In genomic region chr12:78966926-78967325, GRCh38 we compare ENCODE assay signal across 32 cellular contexts.
A peak's percentile ranks its signal among the peaks of the same experiment; 100 is the strongest.
DNase-seq lines count a peak whose midpoint lies in the region; ATAC-seq and TF ChIP-seq lines count a peak whose summit lies in the region.
"Had no signal": no experiment of that assay in that cellular context is flagged by ENCODE, and none has a peak within 500 bp of the region (broad histone marks: within the 10 kb centered on the region; RNA-seq: fewer than 3 reads in every experiment).

No MANE protein-coding gene starts in this region.

- no peaks in the 10 kb centered on the region for H3K36me3 ChIP-seq in neural cell (ENCODE audit: insufficient read depth, low read length)
- H3K36me3 ChIP-seq: BLaER1 had no signal

- no peaks in the 10 kb centered on the region for H3F3A ChIP-seq in neural cell (ENCODE audit: insufficient read depth, low read length, poor library complexity, severe bottlenecking)

- no peaks in the 10 kb centered on the region for H4K20me1 ChIP-seq in neural cell (ENCODE audit: insufficient read depth)
- H4K20me1 ChIP-seq: BLaER1; BLaER1 treated with 17β-estradiol and CSF1 and Interleukin-3, amounts not matched to agents 10 nM and 100 nM had no signal

- TF ChIP-seq EP300 in Ishikawa (IDR thresholded peaks at IDR 0.05; ENCODE audit: borderline replicate concordance): no peak
- peak; percentile 26 for TF ChIP-seq EP300 in neural cell (conservative IDR thresholded peaks at IDR 0.05; ENCODE audit: poor library complexity, severe bottlenecking)

- H3K27me3 Mint-ChIP-seq in CD4-positive, alpha-beta T cell: no peaks in the 10 kb centered on the region
- H3K27me3 Mint-ChIP-seq: B cell; CD4-positive, alpha-beta memory T cell; CD4-positive, CD25-positive, alpha-beta regulatory T cell; CD8-positive, alpha-beta memory T cell had no signal

- intact Hi-C loops in CD4-positive, alpha-beta T cell (cut with DNase I, micrococcal nuclease): no loop called here

- TF ChIP-seq RAD21 in Ishikawa (IDR thresholded peaks at IDR 0.05; ENCODE audit: low read depth): no peak
- no peak for TF ChIP-seq RAD21 in neural cell (conservative IDR thresholded peaks at IDR 0.05)

- peak; percentile 13 for DNase-seq in DMS79 treated with DMSO at 0.1 percent for 48 hours (lab: John Stamatoyannopoulos, UW)
- no peak for DNase-seq in DMS79 (lab: John Stamatoyannopoulos, UW)
- peak; percentile 26 for DNase-seq in NCI-H2171 treated with DMSO at 0.1 percent for 48 hours (lab: John Stamatoyannopoulos, UW)
- DNase-seq in NCI-H2171 (lab: John Stamatoyannopoulos, UW): no peak
- DNase-seq in CD4-positive, alpha-beta T cell: no peak
- DNase-seq: 8988T; ACHN; AML-193; BE2C; C1 segment of cervical spinal cord; Caco-2; Calu3; CD4-positive, alpha-beta memory T cell; CD4-positive, CD25-positive, alpha-beta regulatory T cell; CD8-positive, alpha-beta memory T cell; CD8-positive, alpha-beta T cell; COR-L47; DMS 273 treated with DMSO at 0.1 percent for 48 hours; DMS153; DMS53; DND-41; EL had no signal

- no peaks in the 10 kb centered on the region for H3K4me1 Mint-ChIP-seq in CD4-positive, alpha-beta T cell (ENCODE audit: low read depth)
- H3K4me1 Mint-ChIP-seq: B cell; CD14-positive monocyte; CD4-positive, alpha-beta memory T cell; CD4-positive, CD25-positive, alpha-beta regulatory T cell; CD8-positive, alpha-beta memory T cell had no signal

- no peaks in the 10 kb centered on the region for H3K9me2 ChIP-seq in neural cell (ENCODE audit: insufficient read depth, low read length)

- no peak overlapping the region for H3K9ac ChIP-seq in neural cell (ENCODE audit: low read length)
- H3K9ac ChIP-seq: BLaER1; BLaER1 treated with 17β-estradiol and CSF1 and Interleukin-3, amounts not matched to agents 10 nM and 100 nM had no signal

- H3K27ac ChIP-seq in neural cell (ENCODE audit: low read length): no peak overlapping the region
- no peak overlapping the region for H3K27ac ChIP-seq in CD4-positive, alpha-beta T cell (ENCODE audit: low read depth, low read length)
- H3K27ac ChIP-seq: 22Rv1; A549; BLaER1; BLaER1 treated with 17β-estradiol and CSF1 and Interleukin-3, amounts not matched to agents 10 nM and 100 nM; C4-2B had no signal

- H3K36me3 Mint-ChIP-seq in CD4-positive, alpha-beta T cell (ENCODE audit: low read depth): no peaks in the 10 kb centered on the region
- H3K36me3 Mint-ChIP-seq: CD14-positive monocyte; CD4-positive, alpha-beta memory T cell; CD4-positive, CD25-positive, alpha-beta regulatory T cell; CD8-positive, alpha-beta T cell had no signal

- H3K9me3 Mint-ChIP-seq in CD4-positive, alpha-beta T cell: peaks cover 6% of the 10 kb centered on the region

- no peak overlapping the region for H3K4me2 ChIP-seq in neural cell (ENCODE audit: low read length)
- H3K4me2 ChIP-seq: A549; BLaER1; BLaER1 treated with 17β-estradiol and CSF1 and Interleukin-3, amounts not matched to agents 10 nM and 100 nM had no signal

- H2AFZ ChIP-seq in neural cell (ENCODE audit: low read depth, low read length): no peak overlapping the region

- H3K4me3 ChIP-seq in neural cell (ENCODE audit: low read length): no peak overlapping the region
- H3K4me3 ChIP-seq: A549; BLaER1; BLaER1 treated with 17β-estradiol and CSF1 and Interleukin-3, amounts not matched to agents 10 nM and 100 nM had no signal

- H3K27me3 ChIP-seq in neural cell (ENCODE audit: insufficient read depth, low read depth, low read length): no peaks in the 10 kb centered on the region
- no peaks in the 10 kb centered on the region for H3K27me3 ChIP-seq in CD4-positive, alpha-beta T cell (ENCODE audit: control insufficient read depth, insufficient read depth, low read length)
- H3K27me3 ChIP-seq: BE2C; BLaER1; BLaER1 treated with 17β-estradiol and CSF1 and Interleukin-3, amounts not matched to agents 10 nM and 100 nM had no signal

- no peak for TF ChIP-seq CTCF in neural cell (IDR thresholded peaks at IDR 0.05; ENCODE audit: poor library complexity, severe bottlenecking)
- no peak for TF ChIP-seq CTCF in CD4-positive, alpha-beta T cell (IDR thresholded peaks at IDR 0.05)

- no peak for ATAC-seq in CD4-positive, alpha-beta T cell (ENCODE audit: poor library complexity)
- no peak for ATAC-seq in GM21390 (IDR thresholded peaks at IDR 0.05; ENCODE audit: unreplicated experiment)
- ATAC-seq: A549; CD8-positive, alpha-beta T cell had no signal

- H3K27ac Mint-ChIP-seq in CD4-positive, alpha-beta T cell: no peak overlapping the region
- H3K27ac Mint-ChIP-seq: B cell; CD14-positive monocyte; CD4-positive, alpha-beta memory T cell; CD4-positive, CD25-positive, alpha-beta regulatory T cell; CD8-positive, alpha-beta memory T cell; CD8-positive, alpha-beta T cell had no signal

- H3K9me3 ChIP-seq in neural cell (ENCODE audit: low read length): no peaks in the 10 kb centered on the region
- peaks cover 4% of the 10 kb centered on the region for H3K9me3 ChIP-seq in CD4-positive, alpha-beta T cell (ENCODE audit: control insufficient read depth, low read length)
- H3K9me3 ChIP-seq: A549; BE2C; BLaER1; BLaER1 treated with 17β-estradiol and CSF1 and Interleukin-3, amounts not matched to agents 10 nM and 100 nM; Caco-2 had no signal

- CTCF ChIA-PET in CD4-positive, alpha-beta T cell (lab: Charles Lee): no interaction called here

- no peaks in the 10 kb centered on the region for H3K79me2 ChIP-seq in neural cell (replicated peaks; ENCODE audit: insufficient read depth, low read length)

- no peak overlapping the region for H3K4me3 Mint-ChIP-seq in CD4-positive, alpha-beta T cell
- H3K4me3 Mint-ChIP-seq: B cell; CD14-positive monocyte; CD4-positive, CD25-positive, alpha-beta regulatory T cell; CD8-positive, alpha-beta memory T cell; CD8-positive, alpha-beta T cell had no signal

- POLR2A ChIA-PET in CD4-positive, alpha-beta T cell (lab: Charles Lee): no interaction called here

TF ChIP-seq in Ishikawa, 13 proteins besides CTCF, POLR2A, EP300 and RAD21:
- TF ChIP-seq YY1 (IDR thresholded peaks at IDR 0.05; ENCODE audit: low read depth) (no peak), NFIC (IDR thresholded peaks at IDR 0.05) (no peak), TEAD4 (IDR thresholded peaks at IDR 0.05) (peak; percentile 52; the same call in 1 of the 2 replicates), EGR1 (IDR thresholded peaks at IDR 0.05) (no peak)

TF ChIP-seq in neural cell, 6 proteins besides CTCF, POLR2A, EP300 and RAD21:
- TF ChIP-seq POLR2AphosphoS5 (IDR thresholded peaks at IDR 0.05): peak; percentile 58
- no peak for TF ChIP-seq REST (IDR thresholded peaks at IDR 0.05; ENCODE audit: borderline replicate concordance)
- TF ChIP-seq SMC3 (conservative IDR thresholded peaks at IDR 0.05; ENCODE audit: poor library complexity): no peak
- TF ChIP-seq EZH2 (IDR thresholded peaks at IDR 0.05; ENCODE audit: borderline replicate concordance, insufficient read depth, low read length, poor library complexity, severe bottlenecking): no peak
TF ChIP-seq in neural cell: peak in this region for 1.

Comparison
In these comparisons a context has a peak if more than half of its experiments do, and no peak if none do; other contexts are left out.
1. DNase-seq: peak in DMS79 treated with DMSO at 0.1 percent for 48 hours (single experiment) and NCI-H2171 treated with DMSO at 0.1 percent for 48 hours (single experiment); none in DMS79 (single experiment), NCI-H2171 (single experiment) and CD4-positive, alpha-beta T cell (0 of 10).